Comparison of ENCODE assay signal across 17 cellular contexts in genomic region chr20:48864738-48865318, GRCh38. TPM values are rescaled to one million over a fixed set of nuclear protein-coding genes. Genes with fewer than 3 reads are reported as not detected.
A peak's percentile ranks its signal among the peaks of the same experiment; 100 is the strongest.
DNase-seq lines count a peak whose midpoint lies in the region; ATAC-seq, FAIRE-seq and TF ChIP-seq lines count a peak whose summit lies in the region.
"Had no signal": no experiment of that assay in that cellular context is flagged by ENCODE, and none has a peak within 500 bp of the region (broad histone marks: within the 10 kb centered on the region; RNA-seq: fewer than 3 reads in every experiment).

No MANE protein-coding gene starts in this region.

- no peaks in the 10 kb centered on the region for H4K20me1 ChIP-seq in OCI-LY7 (ENCODE audit: insufficient read depth, low read length)

- H3K4ac ChIP-seq in mesendoderm (ENCODE audit: low read depth, low read length) = no peak overlapping the region
- H3K4ac ChIP-seq in trophoblast cell (ENCODE audit: low read depth, low read length) = no peak overlapping the region

- H3K23ac ChIP-seq in mesendoderm (ENCODE audit: low read length) = no peak overlapping the region
- H3K23ac ChIP-seq in trophoblast cell (ENCODE audit: low read length) = no peak overlapping the region

- POLR2A ChIA-PET in OCI-LY7 (lab: Charles Lee) = no interaction called here

- intact Hi-C loops in OCI-LY7 (cut with micrococcal nuclease; ENCODE audit: unreplicated experiment) = no loop called here

- no peak overlapping the region for H3K4me3 ChIP-seq in OCI-LY7 (ENCODE audit: low read depth, low read length, poor library complexity, severe bottlenecking)
- no peak overlapping the region for H3K4me3 ChIP-seq in mesendoderm (ENCODE audit: low read length)
- H3K4me3 ChIP-seq in trophoblast cell (ENCODE audit: low read depth, low read length) = no peak overlapping the region
- H3K4me3 ChIP-seq: SJSA1 had no signal

- H3K36me3 Mint-ChIP-seq in stimulated activated naive B cell treated with anti-CD40 and anti-IgM and Interleukin-4, amounts not matched to agents 10 μg/mL and 1 μg/mL and 100 μg/mL, for 72 hours = no peaks in the 10 kb centered on the region
- H3K36me3 Mint-ChIP-seq: CD8-positive, alpha-beta T cell had no signal

- H4K8ac ChIP-seq in mesendoderm (ENCODE audit: low read depth, low read length) (no peak overlapping the region), trophoblast cell (ENCODE audit: low read depth, low read length) (no peak overlapping the region)

- H3K27me3 Mint-ChIP-seq in stimulated activated naive B cell treated with anti-CD40 and anti-IgM and Interleukin-4, amounts not matched to agents 10 μg/mL and 1 μg/mL and 100 μg/mL, for 72 hours = no peaks in the 10 kb centered on the region

- H3K79me1 ChIP-seq in mesendoderm (ENCODE audit: low read length) (no peaks in the 10 kb centered on the region), trophoblast cell (ENCODE audit: low read length) (no peaks in the 10 kb centered on the region)

- H2BK12ac ChIP-seq in trophoblast cell (ENCODE audit: low read length) = no peak overlapping the region

- H3K9ac ChIP-seq in mesendoderm (ENCODE audit: low read length) (no peak overlapping the region), trophoblast cell (ENCODE audit: low read length) (no peak overlapping the region)

- CTCF ChIA-PET in OCI-LY7 (lab: Charles Lee; ENCODE audit: unreplicated experiment) = no interaction called here

- H4K12ac ChIP-seq in trophoblast cell (ENCODE audit: low read depth, low read length) = no peak overlapping the region

- H3K56ac ChIP-seq in mesendoderm (ENCODE audit: low read length) = peak overlapping the region; percentile 40

- H4K91ac ChIP-seq in trophoblast cell (ENCODE audit: low read depth, low read length) = no peak overlapping the region

- peak; percentile 41 for ATAC-seq in GM21786 (IDR thresholded peaks at IDR 0.05; ENCODE audit: unreplicated experiment)
- peak; percentile 34 to 38 for ATAC-seq in stimulated activated naive B cell treated with anti-CD40 and anti-IgM and Interleukin-4, amounts not matched to agents 10 μg/mL and 1 μg/mL and 100 μg/mL, for 72 hours (replicated peaks)
- ATAC-seq in GM21528 (IDR thresholded peaks at IDR 0.05; ENCODE audit: low FRiP score, unreplicated experiment) = no peak
- ATAC-seq: CD8-positive, alpha-beta T cell had no signal

- H3K9me2 ChIP-seq in OCI-LY7 (ENCODE audit: insufficient read depth, low read length) = no peaks in the 10 kb centered on the region

- no peak for DNase-seq in OCI-LY7 (ENCODE audit: low spot score)
- DNase-seq in mesendoderm = no peak
- no peak for DNase-seq in stimulated activated naive B cell treated with anti-CD40 and anti-IgM and Interleukin-4, amounts not matched to agents 10 μg/mL and 1 μg/mL and 100 μg/mL, for 72 hours
- DNase-seq in RCC 7860 (ENCODE audit: low spot score) = no peak
- DNase-seq in trophoblast cell = no peak
- DNase-seq: ACHN; CD8-positive, alpha-beta T cell; DMS79; KG1; NCI-H1048; NCI-H2227 treated with DMSO at 0.1 percent for 48 hours; NCI-H524 had no signal

- H3K4me3 Mint-ChIP-seq in stimulated activated naive B cell treated with anti-CD40 and anti-IgM and Interleukin-4, amounts not matched to agents 10 μg/mL and 1 μg/mL and 100 μg/mL, for 72 hours = peak overlapping the region in 1 of 2 donors; percentile 33
- H3K4me3 Mint-ChIP-seq: CD8-positive, alpha-beta T cell had no signal

- H2AK5ac ChIP-seq in mesendoderm (ENCODE audit: low read length) (no peak overlapping the region), trophoblast cell (ENCODE audit: low read length) (no peak overlapping the region)

- H2BK5ac ChIP-seq in mesendoderm (ENCODE audit: low read length) (no peak overlapping the region), trophoblast cell (ENCODE audit: low read depth, low read length, poor library complexity) (no peak overlapping the region)

- H2BK120ac ChIP-seq in mesendoderm (ENCODE audit: low read depth, low read length) = no peak overlapping the region
- no peak overlapping the region for H2BK120ac ChIP-seq in trophoblast cell (ENCODE audit: insufficient read depth, low read length, poor library complexity)

- H3K9me3 ChIP-seq in OCI-LY7 (ENCODE audit: low read length) = no peaks in the 10 kb centered on the region
- no peaks in the 10 kb centered on the region for H3K9me3 ChIP-seq in trophoblast cell (ENCODE audit: insufficient read depth, low read depth, low read length)
- H3K9me3 ChIP-seq: SJSA1 had no signal

- H3K14ac ChIP-seq in trophoblast cell (ENCODE audit: low read length) = no peak overlapping the region

- H2AFZ ChIP-seq in OCI-LY7 (ENCODE audit: low read length) = peak overlapping the region; percentile 2; the same call in 1 of the 2 replicates
- no peak overlapping the region for H2AFZ ChIP-seq in trophoblast cell (ENCODE audit: insufficient read depth, low read length, poor library complexity)

- H3K27me3 ChIP-seq in mesendoderm (ENCODE audit: insufficient read depth, low read length, poor library complexity) (no peaks in the 10 kb centered on the region), trophoblast cell (ENCODE audit: insufficient read depth, low read length) (no peaks in the 10 kb centered on the region)
- H3K27me3 ChIP-seq: SJSA1 had no signal

- H4K5ac ChIP-seq in mesendoderm (ENCODE audit: low read length) = no peak overlapping the region

- no peak for TF ChIP-seq CTCF in OCI-LY7 (conservative IDR thresholded peaks at IDR 0.05; ENCODE audit: low read length)

- H3K4me1 Mint-ChIP-seq in stimulated activated naive B cell treated with anti-CD40 and anti-IgM and Interleukin-4, amounts not matched to agents 10 μg/mL and 1 μg/mL and 100 μg/mL, for 72 hours = peaks cover 26 to 55% of the 10 kb centered on the region in 2 donors

- H3K79me2 ChIP-seq in OCI-LY7 (ENCODE audit: insufficient read depth, low read depth, low read length) (no peaks in the 10 kb centered on the region), mesendoderm (ENCODE audit: control insufficient read depth, insufficient read depth, low read length) (no peaks in the 10 kb centered on the region), trophoblast cell (ENCODE audit: control insufficient read depth, insufficient read depth, low read length, poor library complexity) (no peaks in the 10 kb centered on the region)

- H3K18ac ChIP-seq in mesendoderm (ENCODE audit: low read length) = no peak overlapping the region
- no peak overlapping the region for H3K18ac ChIP-seq in trophoblast cell (ENCODE audit: low read length)

- H3K36me3 ChIP-seq in OCI-LY7 (ENCODE audit: insufficient read depth, low read length) = no peaks in the 10 kb centered on the region
- H3K36me3 ChIP-seq in mesendoderm (ENCODE audit: control insufficient read depth, insufficient read depth, low read length) = no peaks in the 10 kb centered on the region
- H3K36me3 ChIP-seq in trophoblast cell (ENCODE audit: control insufficient read depth in 1 of 2, insufficient read depth in 2 of 2, low read length in 2 of 2) = no peaks in the 10 kb centered on the region
- H3K36me3 ChIP-seq: SJSA1 had no signal

- H3K27ac Mint-ChIP-seq in stimulated activated naive B cell treated with anti-CD40 and anti-IgM and Interleukin-4, amounts not matched to agents 10 μg/mL and 1 μg/mL and 100 μg/mL, for 72 hours = peak overlapping the region; percentile 53
- H3K27ac Mint-ChIP-seq: CD8-positive, alpha-beta T cell had no signal

- peaks cover 0 to 4% of the 10 kb centered on the region in 2 donors for H3K9me3 Mint-ChIP-seq in stimulated activated naive B cell treated with anti-CD40 and anti-IgM and Interleukin-4, amounts not matched to agents 10 μg/mL and 1 μg/mL and 100 μg/mL, for 72 hours
- H3K9me3 Mint-ChIP-seq: CD8-positive, alpha-beta T cell had no signal

- no CpG with 5 or more reads among the region's 5 CpGs for WGBS in mesendoderm (ENCODE audit: extremely low coverage, insufficient coverage, low lambda C conversion rate)
- no CpG with 5 or more reads among the region's 5 CpGs for WGBS in trophoblast cell (ENCODE audit: extremely low coverage, insufficient coverage, insufficient read length)

- FAIRE-seq in RCC 7860 (lab: Jason Lieb, UNC) = no peak
- FAIRE-seq: GM18507, H1 had no signal

- no TSS peak for BruUV-seq in OCI-LY7 (replicated peaks; lab: Mats Ljungman, UMichigan)

- H2BK15ac ChIP-seq in mesendoderm (replicated peaks; ENCODE audit: low read depth) = no peak overlapping the region

- H3K27ac ChIP-seq in OCI-LY7 (ENCODE audit: low read depth, low read length, poor library complexity, severe bottlenecking) (no peak overlapping the region), mesendoderm (ENCODE audit: low read depth, low read length) (no peak overlapping the region), trophoblast cell (ENCODE audit: low read depth, low read length) (no peak overlapping the region)
- H3K27ac ChIP-seq: SJSA1 had no signal

- H3K4me1 ChIP-seq in OCI-LY7 (ENCODE audit: insufficient read depth, low read length, poor library complexity, severe bottlenecking) (peaks cover 39% of the 10 kb centered on the region), mesendoderm (ENCODE audit: control insufficient read depth, low read depth, low read length) (no peaks in the 10 kb centered on the region), trophoblast cell (ENCODE audit: control insufficient read depth in 1 of 2, insufficient read depth in 2 of 2, low read length in 2 of 2) (no peaks in the 10 kb centered on the region)
- H3K4me1 ChIP-seq: SJSA1 had no signal

- H3K4me2 ChIP-seq in OCI-LY7 (ENCODE audit: low read length) (0 out of 2 replicates have a peak overlapping the region, but pooled peaks have one; percentile 5), mesendoderm (ENCODE audit: low read length) (no peak overlapping the region), trophoblast cell (ENCODE audit: low read length) (no peak overlapping the region)

RNA-seq across cellular contexts. Expression of gene PREX1, which starts 37.0 kb away (rescaled TPM):
- 20.2 and 25.3 TPM in 2 replicates for total RNA-seq in OCI-LY7 (2014; rRNA removed; shearing (Covaris generic))
- 20.7 and 24.7 TPM in 2 replicates for total RNA-seq in OCI-LY7 (2022)
- polyA plus RNA-seq in mesendoderm (2013, experiment 1 of 2) = 20.7 TPM
- polyA plus RNA-seq in mesendoderm (2013, experiment 2 of 2) = 19.7 TPM
- 9.3 and 10.5 TPM in 2 replicates for polyA plus RNA-seq in trophoblast cell (2013)

RNA-seq across cellular contexts. Expression of gene ARFGEF2, which starts 56.7 kb away (rescaled TPM):
- total RNA-seq in OCI-LY7 (2014; rRNA removed; shearing (Covaris generic)) = 18.4 and 23.4 TPM in 2 replicates
- 40.3 and 42.1 TPM in 2 replicates for total RNA-seq in OCI-LY7 (2022)
- 9.4 TPM for polyA plus RNA-seq in mesendoderm (2013, experiment 1 of 2)
- 9.0 TPM for polyA plus RNA-seq in mesendoderm (2013, experiment 2 of 2)
- polyA plus RNA-seq in trophoblast cell (2013) = 11.8 and 12.1 TPM in 2 replicates
